17 cellular contexts compared by ENCODE assay signal in the genomic region with DNA sequence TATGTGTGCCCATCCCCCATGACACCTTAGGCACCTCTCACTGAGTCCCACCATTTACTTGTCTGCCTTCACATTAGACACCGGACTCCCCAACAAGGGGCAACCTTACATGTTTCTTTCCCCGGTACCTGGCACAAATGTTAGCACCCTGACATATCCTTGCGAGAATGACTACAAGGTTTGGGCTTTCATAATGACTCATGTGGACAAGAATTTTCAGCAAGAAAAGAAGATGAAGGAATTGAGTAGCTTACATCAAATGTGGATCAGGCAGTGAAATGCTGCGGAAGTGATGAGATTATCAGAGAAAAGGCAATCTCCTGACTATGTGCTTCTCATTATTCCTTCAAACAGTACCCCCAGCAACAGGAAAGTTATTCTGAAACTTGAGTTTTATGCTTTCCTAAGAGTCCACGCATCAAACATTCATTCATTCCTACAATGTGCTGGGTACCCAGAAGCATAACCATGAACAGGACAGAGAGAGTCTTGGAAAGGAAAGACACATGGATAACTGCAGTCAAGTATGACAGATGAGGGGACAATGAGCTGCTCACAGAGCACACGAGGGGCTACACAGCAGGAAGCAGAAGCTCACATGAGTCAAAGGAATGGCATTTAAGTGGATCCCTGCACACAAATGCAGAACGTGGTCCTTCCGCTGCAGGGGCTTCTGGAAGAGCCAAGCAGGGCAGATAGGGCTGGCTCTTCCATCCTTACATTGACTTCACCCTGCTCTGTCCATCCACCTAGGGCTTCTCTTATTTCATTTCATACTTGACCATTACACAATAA.
DNase-seq lines count a peak whose midpoint lies in the region; ATAC-seq and TF ChIP-seq lines count a peak whose summit lies in the region.
"Had no signal": no experiment of that assay in that cellular context is flagged by ENCODE, and none has a peak within 500 bp of the region (broad histone marks: within the 10 kb centered on the region; RNA-seq: fewer than 3 reads in every experiment).

No MANE protein-coding gene starts in this region.

- H3K27me3 Mint-ChIP-seq in WTC11 (ENCODE audit: low read depth), result no peaks in the 10 kb centered on the region
- H3K27me3 Mint-ChIP-seq: T-helper 17 cell had no signal

- peaks cover under 1% of the 10 kb centered on the region for H3K9me3 ChIP-seq in GM23248 (ENCODE audit: low read depth)
- H3K9me3 ChIP-seq: MG63, suprapubic skin had no signal

- H3F3A ChIP-seq in GM23248 (ENCODE audit: insufficient read depth), result no peaks in the 10 kb centered on the region

- H3K36me3 ChIP-seq in GM23248 (ENCODE audit: low read depth), result peaks cover 5% of the 10 kb centered on the region
- H3K36me3 ChIP-seq: MG63 had no signal

- H3K36me3 Mint-ChIP-seq in WTC11, result peaks cover 47% of the 10 kb centered on the region

- no peaks in the 10 kb centered on the region for H3K4me1 ChIP-seq in GM23248 (ENCODE audit: insufficient read depth)
- H3K4me1 ChIP-seq: suprapubic skin had no signal

- no peak overlapping the region for H2AFZ ChIP-seq in GM23248

- DNase-seq in GM23248, result peak; percentile 36
- no peak for DNase-seq in WTC11 (ENCODE audit: low spot score)
- peak; percentile 31 for DNase-seq in glomerular visceral epithelial cell (ENCODE audit: extremely low spot score)
- peak; percentile 69 for DNase-seq in retinal pigment epithelial cell (ENCODE audit: low read depth)
- DNase-seq in middle frontal gyrus (ENCODE audit: extremely low spot score, low spot score), result no peak
- no peak for DNase-seq in NOMO-1 (lab: John Stamatoyannopoulos, UW; ENCODE audit: unreplicated experiment in 2 of 2)
- DNase-seq in T1000 (lab: John Stamatoyannopoulos, UW), result no peak
- DNase-seq: MG63; NCI-H1694 treated with DMSO at 0.1 percent for 48 hours; NCI-H446 treated with DMSO at 0.1 percent for 48 hours; SIG-M5; stimulated activated CD4-positive, alpha-beta T cell treated with anti-CD3 and anti-CD28 coated beads, Interleukin-4, amount 100 ng/mL, for 1 hour; T-helper 17 cell had no signal

- H3K27ac ChIP-seq in GM23248, result no peak overlapping the region
- H3K27ac ChIP-seq: suprapubic skin had no signal

- 90 to 91% methylated on average over 8 of the region's 8 CpGs for WGBS in GM23248 (ENCODE audit: low coverage in 1 of 2, low lambda C conversion rate in 2 of 2, missing lambda C conversion rate in 2 of 2), 2 experiments

- peaks cover 48% of the 10 kb centered on the region for H3K4me1 Mint-ChIP-seq in WTC11

- ATAC-seq in WTC11 (no peak), GM21619 (IDR thresholded peaks at IDR 0.05; ENCODE audit: unreplicated experiment) (no peak)
- ATAC-seq: HCT116, left lobe of liver, T-helper 17 cell had no signal

- in situ Hi-C loops in GM23248 (cut with MboI), result no loop called here

- TF ChIP-seq CTCF in WTC11 (IDR thresholded peaks at IDR 0.05) (no peak), retinal pigment epithelial cell (conservative IDR thresholded peaks at IDR 0.05; ENCODE audit: low read depth, low read length) (no peak)

- CTCF ChIA-PET in WTC11 (lab: Charles Lee), result no interaction called here

- POLR2A ChIA-PET in WTC11 (lab: Charles Lee), result no interaction called here

- H4K20me1 ChIP-seq in GM23248 (ENCODE audit: insufficient read depth), result no peaks in the 10 kb centered on the region

- no peaks in the 10 kb centered on the region for H3K27me3 ChIP-seq in GM23248 (replicated peaks; ENCODE audit: insufficient read depth)
- H3K27me3 ChIP-seq: MG63, suprapubic skin had no signal

- H3K79me2 ChIP-seq in GM23248 (ENCODE audit: insufficient read depth), result no peaks in the 10 kb centered on the region

- H3K27ac Mint-ChIP-seq in WTC11, result peak overlapping the region; percentile 45; the same call in 1 of the 2 replicates
- H3K27ac Mint-ChIP-seq: T-helper 17 cell had no signal

- H3K9ac ChIP-seq in GM23248, result no peak overlapping the region

- no peak overlapping the region for H3K4me2 ChIP-seq in GM23248 (ENCODE audit: unreplicated experiment)

- no peak overlapping the region for H3K4me3 Mint-ChIP-seq in WTC11
- H3K4me3 Mint-ChIP-seq: T-helper 17 cell had no signal

- H3K9me2 ChIP-seq in GM23248 (ENCODE audit: insufficient read depth), result no peaks in the 10 kb centered on the region

- no peaks in the 10 kb centered on the region; the same call in 1 of the 2 replicates for H3K9me3 Mint-ChIP-seq in WTC11

- H3K4me3 ChIP-seq in GM23248 (no peak overlapping the region), retinal pigment epithelial cell (ENCODE audit: low read length) (no peak overlapping the region)
- H3K4me3 ChIP-seq: MG63, suprapubic skin had no signal

TF ChIP-seq in WTC11, 78 proteins besides CTCF, POLR2A, EP300 and RAD21 (continues in another document):
- TF ChIP-seq ZNF416 (CRISPR knock-in tag; IDR thresholded peaks at IDR 0.05) (no peak), GABPB1 (CRISPR knock-in tag; IDR thresholded peaks at IDR 0.05) (no peak), ZNF425 (CRISPR knock-in tag; conservative IDR thresholded peaks at IDR 0.05) (no peak), NFYB (CRISPR knock-in tag; conservative IDR thresholded peaks at IDR 0.05; ENCODE audit: low read depth) (no peak), NR3C1 (CRISPR knock-in tag; conservative IDR thresholded peaks at IDR 0.05; ENCODE audit: low read depth) (no peak), KAT7 (CRISPR knock-in tag; IDR thresholded peaks at IDR 0.05; ENCODE audit: borderline replicate concordance) (no peak), SP1 (CRISPR knock-in tag; conservative IDR thresholded peaks at IDR 0.05) (no peak), RELA (CRISPR knock-in tag; IDR thresholded peaks at IDR 0.05; ENCODE audit: borderline replicate concordance) (no peak)
- TF ChIP-seq, protein P1, sequence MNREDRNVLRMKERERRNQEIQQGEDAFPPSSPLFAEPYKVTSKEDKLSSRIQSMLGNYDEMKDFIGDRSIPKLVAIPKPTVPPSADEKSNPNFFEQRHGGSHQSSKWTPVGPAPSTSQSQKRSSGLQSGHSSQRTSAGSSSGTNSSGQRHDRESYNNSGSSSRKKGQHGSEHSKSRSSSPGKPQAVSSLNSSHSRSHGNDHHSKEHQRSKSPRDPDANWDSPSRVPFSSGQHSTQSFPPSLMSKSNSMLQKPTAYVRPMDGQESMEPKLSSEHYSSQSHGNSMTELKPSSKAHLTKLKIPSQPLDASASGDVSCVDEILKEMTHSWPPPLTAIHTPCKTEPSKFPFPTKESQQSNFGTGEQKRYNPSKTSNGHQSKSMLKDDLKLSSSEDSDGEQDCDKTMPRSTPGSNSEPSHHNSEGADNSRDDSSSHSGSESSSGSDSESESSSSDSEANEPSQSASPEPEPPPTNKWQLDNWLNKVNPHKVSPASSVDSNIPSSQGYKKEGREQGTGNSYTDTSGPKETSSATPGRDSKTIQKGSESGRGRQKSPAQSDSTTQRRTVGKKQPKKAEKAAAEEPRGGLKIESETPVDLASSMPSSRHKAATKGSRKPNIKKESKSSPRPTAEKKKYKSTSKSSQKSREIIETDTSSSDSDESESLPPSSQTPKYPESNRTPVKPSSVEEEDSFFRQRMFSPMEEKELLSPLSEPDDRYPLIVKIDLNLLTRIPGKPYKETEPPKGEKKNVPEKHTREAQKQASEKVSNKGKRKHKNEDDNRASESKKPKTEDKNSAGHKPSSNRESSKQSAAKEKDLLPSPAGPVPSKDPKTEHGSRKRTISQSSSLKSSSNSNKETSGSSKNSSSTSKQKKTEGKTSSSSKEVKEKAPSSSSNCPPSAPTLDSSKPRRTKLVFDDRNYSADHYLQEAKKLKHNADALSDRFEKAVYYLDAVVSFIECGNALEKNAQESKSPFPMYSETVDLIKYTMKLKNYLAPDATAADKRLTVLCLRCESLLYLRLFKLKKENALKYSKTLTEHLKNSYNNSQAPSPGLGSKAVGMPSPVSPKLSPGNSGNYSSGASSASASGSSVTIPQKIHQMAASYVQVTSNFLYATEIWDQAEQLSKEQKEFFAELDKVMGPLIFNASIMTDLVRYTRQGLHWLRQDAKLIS (CRISPR knock-in tag; IDR thresholded peaks at IDR 0.05; ENCODE audit: borderline replicate concordance), result no peak
- TF ChIP-seq, protein P2, sequence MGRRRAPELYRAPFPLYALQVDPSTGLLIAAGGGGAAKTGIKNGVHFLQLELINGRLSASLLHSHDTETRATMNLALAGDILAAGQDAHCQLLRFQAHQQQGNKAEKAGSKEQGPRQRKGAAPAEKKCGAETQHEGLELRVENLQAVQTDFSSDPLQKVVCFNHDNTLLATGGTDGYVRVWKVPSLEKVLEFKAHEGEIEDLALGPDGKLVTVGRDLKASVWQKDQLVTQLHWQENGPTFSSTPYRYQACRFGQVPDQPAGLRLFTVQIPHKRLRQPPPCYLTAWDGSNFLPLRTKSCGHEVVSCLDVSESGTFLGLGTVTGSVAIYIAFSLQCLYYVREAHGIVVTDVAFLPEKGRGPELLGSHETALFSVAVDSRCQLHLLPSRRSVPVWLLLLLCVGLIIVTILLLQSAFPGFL (CRISPR knock-in tag; IDR thresholded peaks at IDR 0.05; ENCODE audit: borderline replicate concordance), result no peak
- TF ChIP-seq, protein P3, sequence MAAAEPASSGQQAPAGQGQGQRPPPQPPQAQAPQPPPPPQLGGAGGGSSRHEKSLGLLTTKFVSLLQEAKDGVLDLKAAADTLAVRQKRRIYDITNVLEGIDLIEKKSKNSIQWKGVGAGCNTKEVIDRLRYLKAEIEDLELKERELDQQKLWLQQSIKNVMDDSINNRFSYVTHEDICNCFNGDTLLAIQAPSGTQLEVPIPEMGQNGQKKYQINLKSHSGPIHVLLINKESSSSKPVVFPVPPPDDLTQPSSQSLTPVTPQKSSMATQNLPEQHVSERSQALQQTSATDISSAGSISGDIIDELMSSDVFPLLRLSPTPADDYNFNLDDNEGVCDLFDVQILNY (CRISPR knock-in tag; IDR thresholded peaks at IDR 0.05), result no peak

Comparison
In these comparisons a context has a peak if more than half of its experiments do, and no peak if none do; other contexts are left out.
1. DNase-seq: peak in GM23248 (single experiment), glomerular visceral epithelial cell (single experiment) and retinal pigment epithelial cell (single experiment); none in WTC11 (single experiment), middle frontal gyrus (single experiment), NOMO-1 (0 of 2) and T1000 (single experiment).